ENCODE assay signal across 20 cellular contexts in the genomic region with DNA sequence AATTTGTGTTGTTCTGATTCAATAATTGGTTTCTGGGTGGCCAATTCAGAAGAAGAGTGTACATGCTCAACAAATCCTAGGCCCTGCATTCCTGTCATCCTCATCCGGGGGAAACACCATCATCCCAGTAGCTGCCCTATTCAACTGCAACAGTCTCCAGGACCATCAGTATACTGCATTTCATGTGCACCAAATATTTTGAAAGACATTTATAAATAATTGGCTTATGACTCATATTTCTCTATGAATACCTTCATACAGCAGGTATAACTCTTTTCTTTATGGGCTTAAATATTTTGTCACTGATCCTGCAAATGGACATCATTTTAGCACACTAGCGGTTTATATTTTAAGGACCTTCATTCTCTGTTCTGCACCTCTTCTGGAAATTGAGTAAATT. TPM values are rescaled to one million over a fixed set of nuclear protein-coding genes. Genes with fewer than 3 reads are reported as not detected.
DNase-seq lines count a peak whose midpoint lies in the region; ATAC-seq, FAIRE-seq and TF ChIP-seq lines count a peak whose summit lies in the region.
"Had no signal": no experiment of that assay in that cellular context is flagged by ENCODE, and none has a peak within 500 bp of the region (broad histone marks: within the 10 kb centered on the region; RNA-seq: fewer than 3 reads in every experiment).

No MANE protein-coding gene starts in this region.

- no peaks in the 10 kb centered on the region for H4K20me1 ChIP-seq in PC-3 (ENCODE audit: low read length)
- H4K20me1 ChIP-seq: BLaER1 had no signal

- H3K9ac ChIP-seq in PC-3 (ENCODE audit: low read length) (no peak overlapping the region), subcutaneous abdominal adipose tissue (ENCODE audit: low read length in 5 of 5) (no peak overlapping the region)
- H3K9ac ChIP-seq: BLaER1 had no signal

- H3K9me3 ChIP-seq in PC-3 (ENCODE audit: low read length) (no peaks in the 10 kb centered on the region), subcutaneous abdominal adipose tissue (ENCODE audit: control insufficient read depth in 5 of 5, low read length in 5 of 5) (peaks cover 0 to 3% (median 0%) of the 10 kb centered on the region in 5 donors), SJCRH30 (replicated peaks) (no peaks in the 10 kb centered on the region)
- H3K9me3 ChIP-seq: BLaER1 had no signal

- DNase-seq in PC-3 = peak; percentile 64
- DNase-seq in bronchial epithelial cell (ENCODE audit: low read depth) = peak; percentile 23
- DNase-seq in SJCRH30 = no peak
- DNase-seq in NCI-H82 (lab: John Stamatoyannopoulos, UW) = no peak
- DNase-seq in T-helper 2 cell = no peak
- DNase-seq: CD4-positive, alpha-beta T cell; CD8-positive, alpha-beta memory T cell; DMS 273 treated with DMSO at 0.1 percent for 48 hours; DMS79; EL; GDM1; H9 had no signal

- H3K36me3 ChIP-seq in PC-3 (ENCODE audit: low read depth, low read length) (no peaks in the 10 kb centered on the region), bronchial epithelial cell (ENCODE audit: control insufficient read depth, insufficient read depth, low read length) (no peaks in the 10 kb centered on the region), subcutaneous abdominal adipose tissue (ENCODE audit: control insufficient read depth in 5 of 5, insufficient read depth in 5 of 5, low read length in 5 of 5) (peaks cover 45 to 71% (median 60%) of the 10 kb centered on the region in 5 donors), SJCRH30 (no peaks in the 10 kb centered on the region)
- H3K36me3 ChIP-seq: BLaER1 had no signal

- no peak for FAIRE-seq in bronchial epithelial cell (lab: Jason Lieb, UNC)
- FAIRE-seq: D721Med, GM12878, GM19239 had no signal

- H3K4me3 ChIP-seq in PC-3 (ENCODE audit: low read length) = no peak overlapping the region
- H3K4me3 ChIP-seq in bronchial epithelial cell (ENCODE audit: low read depth, low read length) = no peak overlapping the region
- no peak overlapping the region for H3K4me3 ChIP-seq in subcutaneous abdominal adipose tissue (ENCODE audit: low read depth in 1 of 5, low read length in 5 of 5)
- no peak overlapping the region for H3K4me3 ChIP-seq in SJCRH30
- H3K4me3 ChIP-seq: BLaER1, GM12878, GM23338 had no signal

- peak overlapping the region; percentile 16 for H3K4me2 ChIP-seq in PC-3 (ENCODE audit: low read length)
- H3K4me2 ChIP-seq: BLaER1, GM23338 had no signal

- peak; percentile 57 for ATAC-seq in PC-3
- ATAC-seq: GM12878, GM23338, HCT116 had no signal

- POLR2A ChIA-PET in PC-3 (lab: Charles Lee; ENCODE audit: unreplicated experiment) = interaction anchor here (0.6 kb wide), 1 partner anchor 327 kb away, joined by 3 read pairs; no protein-coding TSS in a partner anchor

- no peak for TF ChIP-seq CTCF in PC-3 (conservative IDR thresholded peaks at IDR 0.05; ENCODE audit: low read depth, low read length)
- TF ChIP-seq CTCF in bronchial epithelial cell (IDR thresholded peaks at IDR 0.05; ENCODE audit: insufficient read depth, low read length, severe bottlenecking) = no peak

- no peaks in the 10 kb centered on the region for H3K79me2 ChIP-seq in PC-3 (ENCODE audit: low read length)

- no TSS peak for BruUV-seq in PC-3 (replicated peaks; lab: Mats Ljungman, UMichigan)

- no peaks in the 10 kb centered on the region for H3K9me2 ChIP-seq in PC-3 (replicated peaks; ENCODE audit: low read length)

- intact Hi-C loops in PC-3 (cut with micrococcal nuclease) = no loop called here

- H3K27ac ChIP-seq in PC-3 (ENCODE audit: low read length) = no peak overlapping the region
- peak overlapping the region; percentile 26 for H3K27ac ChIP-seq in subcutaneous abdominal adipose tissue (ENCODE audit: low read depth, low read length)
- no peak overlapping the region for H3K27ac ChIP-seq in SJCRH30
- H3K27ac ChIP-seq: BLaER1, C4-2B had no signal

- H3K4me1 ChIP-seq in PC-3 (ENCODE audit: insufficient read depth, low read length) (peaks cover 39% of the 10 kb centered on the region), subcutaneous abdominal adipose tissue (ENCODE audit: control insufficient read depth in 5 of 5, insufficient read depth in 5 of 5, low read length in 5 of 5) (peaks cover 0 to 16% (median 14%) of the 10 kb centered on the region in 5 donors), SJCRH30 (no peaks in the 10 kb centered on the region)
- H3K4me1 ChIP-seq: BLaER1 had no signal

- no peaks in the 10 kb centered on the region for H3F3A ChIP-seq in PC-3 (ENCODE audit: low read length, unreplicated experiment)

- CTCF ChIA-PET in PC-3 (lab: Charles Lee) = no interaction called here

- no peak overlapping the region for H2AFZ ChIP-seq in PC-3 (ENCODE audit: low read length)
- H2AFZ ChIP-seq: GM23338 had no signal

- H3K27me3 ChIP-seq in PC-3 (ENCODE audit: low read length) (no peaks in the 10 kb centered on the region), bronchial epithelial cell (ENCODE audit: control insufficient read depth, insufficient read depth, low read length) (no peaks in the 10 kb centered on the region), subcutaneous abdominal adipose tissue (ENCODE audit: control insufficient read depth in 5 of 5, insufficient read depth in 4 of 5, low read length in 5 of 5) (no peaks in the 10 kb centered on the region), SJCRH30 (no peaks in the 10 kb centered on the region)
- H3K27me3 ChIP-seq: BLaER1 had no signal

RNA-seq across cellular contexts. Expression of gene CD36, which starts 38.0 kb away (rescaled TPM):
- total RNA-seq in PC-3 (2014; rRNA removed) = not detected in 2 replicates
- 1.3 and 11.9 TPM in 2 replicates for total RNA-seq in bronchial epithelial cell
- 0.13 and 0.22 TPM in 2 replicates for total RNA-seq in SJCRH30 (2014; rRNA removed; shearing (Covaris generic))

Comparison
In these comparisons a context has a peak if more than half of its experiments do, and no peak if none do; other contexts are left out.
1. DNase-seq: peak in PC-3 (single experiment) and bronchial epithelial cell (single experiment); none in SJCRH30 (0 of 2), NCI-H82 (single experiment) and T-helper 2 cell (0 of 5).